In the genomic region with DNA sequence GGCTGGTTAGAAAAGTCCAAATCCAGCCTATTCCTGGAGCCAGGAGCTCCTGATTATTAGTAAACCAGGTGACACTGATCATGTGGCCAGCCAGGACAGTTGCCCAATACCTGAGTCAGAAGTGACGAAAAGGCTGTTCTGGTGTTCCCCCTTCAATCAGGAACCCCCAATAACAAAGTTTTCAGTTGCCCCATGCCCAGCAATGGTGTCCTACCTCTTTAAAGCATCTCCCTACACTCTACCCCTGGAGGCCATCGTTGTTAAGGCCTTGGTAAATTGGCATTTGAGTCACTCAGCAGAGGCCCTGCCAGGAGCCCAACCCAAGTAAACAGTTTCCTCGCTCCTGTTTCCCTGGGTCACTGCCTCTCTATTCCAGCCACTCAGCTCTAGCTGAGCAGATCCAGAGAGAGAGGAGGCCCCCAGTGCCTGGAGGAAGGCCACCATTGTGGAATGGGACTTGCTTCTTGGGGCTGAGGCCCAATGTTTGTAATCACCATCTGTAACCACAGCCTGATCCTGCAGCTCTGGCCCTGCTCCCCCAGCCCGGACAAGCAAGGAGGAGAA, we compare ENCODE assay signal across 6 cellular contexts. TPM values are rescaled to one million over a fixed set of nuclear protein-coding genes. Genes with fewer than 3 reads are reported as not detected.
DNase-seq lines count a peak whose midpoint lies in the region; ATAC-seq and TF ChIP-seq lines count a peak whose summit lies in the region.

No MANE protein-coding gene starts in this region.

- no peak for TF ChIP-seq CTCF in right atrium auricular region (IDR thresholded peaks at IDR 0.05)
- peak in 1 of 6 experiments; percentile 15 for TF ChIP-seq CTCF in upper lobe of left lung (IDR thresholded peaks at IDR 0.05)

- no peak for TF ChIP-seq POLR2A in upper lobe of left lung (IDR thresholded peaks at IDR 0.05)

- H3K27ac ChIP-seq in right atrium auricular region (peak overlapping the region; percentile 86 to 88), upper lobe of left lung (peak overlapping the region; percentile 69 to 87 (median 85))

- TF ChIP-seq EP300 in upper lobe of left lung (IDR thresholded peaks at IDR 0.05): peak in 1 of 4 donors; percentile 68

- H3K27me3 ChIP-seq in right atrium auricular region: no peaks in the 10 kb centered on the region
- H3K27me3 ChIP-seq in upper lobe of left lung: no peaks in the 10 kb centered on the region

- H3K36me3 ChIP-seq in right atrium auricular region (peaks cover 70% of the 10 kb centered on the region), upper lobe of left lung (peaks cover 26 to 76% (median 63%) of the 10 kb centered on the region in 4 donors)

- no peaks in the 10 kb centered on the region for H3K27me3 Mint-ChIP-seq in activated naive CD8-positive, alpha-beta T cell
- no peaks in the 10 kb centered on the region for H3K27me3 Mint-ChIP-seq in activated naive CD8-positive, alpha-beta T cell treated with anti-CD3 and anti-CD28 coated beads, Interleukin-2, amount 50 U/mL, for 24 hours

- ATAC-seq in activated naive CD8-positive, alpha-beta T cell treated with anti-CD3 and anti-CD28 coated beads, Interleukin-2, amount 50 U/mL, for 24 hours: no peak
- ATAC-seq in upper lobe of left lung (ENCODE audit: low FRiP score in 2 of 2): peak; percentile 70 to 77
- ATAC-seq in HG03108 (IDR thresholded peaks at IDR 0.05; ENCODE audit: unreplicated experiment): no peak

- no peaks in the 10 kb centered on the region for H3K9me3 Mint-ChIP-seq in activated naive CD8-positive, alpha-beta T cell (ENCODE audit: low read depth)
- no peaks in the 10 kb centered on the region for H3K9me3 Mint-ChIP-seq in activated naive CD8-positive, alpha-beta T cell treated with anti-CD3 and anti-CD28 coated beads, Interleukin-2, amount 50 U/mL, for 24 hours

- peaks cover 6% of the 10 kb centered on the region for H3K36me3 Mint-ChIP-seq in activated naive CD8-positive, alpha-beta T cell
- H3K36me3 Mint-ChIP-seq in activated naive CD8-positive, alpha-beta T cell treated with anti-CD3 and anti-CD28 coated beads, Interleukin-2, amount 50 U/mL, for 24 hours (ENCODE audit: low read depth): peaks cover 8% of the 10 kb centered on the region

- peaks cover 0 to 58% of the 10 kb centered on the region in 2 donors for H3K4me1 ChIP-seq in right atrium auricular region
- peaks cover 33 to 39% (median 35%) of the 10 kb centered on the region in 4 donors for H3K4me1 ChIP-seq in upper lobe of left lung

- WGBS in upper lobe of left lung, 2 donors: 37 to 52% methylated on average over 4 of the region's 4 CpGs

- H3K4me3 ChIP-seq in right atrium auricular region: no peak overlapping the region
- H3K4me3 ChIP-seq in upper lobe of left lung: no peak overlapping the region

- H3K4me1 Mint-ChIP-seq in activated naive CD8-positive, alpha-beta T cell (ENCODE audit: low read depth): peaks cover 70% of the 10 kb centered on the region
- peaks cover 53% of the 10 kb centered on the region for H3K4me1 Mint-ChIP-seq in activated naive CD8-positive, alpha-beta T cell treated with anti-CD3 and anti-CD28 coated beads, Interleukin-2, amount 50 U/mL, for 24 hours

- H3K9me3 ChIP-seq in right atrium auricular region (no peaks in the 10 kb centered on the region), upper lobe of left lung (no peaks in the 10 kb centered on the region)

- H3K27ac Mint-ChIP-seq in activated naive CD8-positive, alpha-beta T cell: peak overlapping the region; percentile 78
- H3K27ac Mint-ChIP-seq in activated naive CD8-positive, alpha-beta T cell treated with anti-CD3 and anti-CD28 coated beads, Interleukin-2, amount 50 U/mL, for 24 hours: no peak overlapping the region

- DNase-seq in activated naive CD8-positive, alpha-beta T cell treated with anti-CD3 and anti-CD28 coated beads, Interleukin-2, amount 50 U/mL, for 24 hours: no peak
- DNase-seq in right atrium auricular region (ENCODE audit: low spot score): peak; percentile 87
- DNase-seq in upper lobe of left lung: peak in 1 of 2 donors; percentile 75
- no peak for DNase-seq in NCI-H128 (lab: John Stamatoyannopoulos, UW; ENCODE audit: unreplicated experiment)

- H3K4me3 Mint-ChIP-seq in activated naive CD8-positive, alpha-beta T cell: no peak overlapping the region
- no peak overlapping the region for H3K4me3 Mint-ChIP-seq in activated naive CD8-positive, alpha-beta T cell treated with anti-CD3 and anti-CD28 coated beads, Interleukin-2, amount 50 U/mL, for 24 hours

RNA-seq across cellular contexts. Expression of a gene that starts 25.0 kb away (rescaled TPM):
- total RNA-seq in right atrium auricular region (100 to 1,000 TPM in 1 of 2 donors, 10 to 100 TPM in 1; 88.1 to 117 TPM), upper lobe of left lung (10 to 100 TPM; 33.8 to 81.8 (median 50.7) TPM)

RNA-seq across cellular contexts. Expression of a gene that starts 25.5 kb away (rescaled TPM):
- 1 to 10 TPM; 6.0 to 9.6 TPM for total RNA-seq in right atrium auricular region
- total RNA-seq in upper lobe of left lung: 10 to 100 TPM in 3 of 6 donors, 1 to 10 TPM in 3; 5.3 to 17.2 (median 10.5) TPM

RNA-seq across cellular contexts. Expression of a gene that starts 43.6 kb away (rescaled TPM):
- total RNA-seq in right atrium auricular region: not detected
- under 1 TPM in 2 of 6 donors, not detected in 4; 0.37 to 0.40 TPM for total RNA-seq in upper lobe of left lung

RNA-seq across cellular contexts. Expression of a gene that starts 58.0 kb away (rescaled TPM):
- 10 to 100 TPM; 54.5 to 80.2 TPM for total RNA-seq in right atrium auricular region
- total RNA-seq in upper lobe of left lung: 100 to 1,000 TPM in 1 of 6 donors, 10 to 100 TPM in 5; 54.9 to 122 (median 64.9) TPM

RNA-seq across cellular contexts. Expression of a gene that starts 58.3 kb away (rescaled TPM):
- total RNA-seq in right atrium auricular region: 1 to 10 TPM; 2.3 to 3.3 TPM
- total RNA-seq in upper lobe of left lung: 1 to 10 TPM; 1.8 to 5.5 (median 3.3) TPM

Comparison
In these comparisons a context has a peak if more than half of its experiments do, and no peak if none do; other contexts are left out.
1. ATAC-seq: peak in upper lobe of left lung (2 of 2); none in activated naive CD8-positive, alpha-beta T cell treated with anti-CD3 and anti-CD28 coated beads, Interleukin-2, amount 50 U/mL, for 24 hours (single experiment) and HG03108 (single experiment).